9 cellular contexts compared by ENCODE assay signal in the genomic region with DNA sequence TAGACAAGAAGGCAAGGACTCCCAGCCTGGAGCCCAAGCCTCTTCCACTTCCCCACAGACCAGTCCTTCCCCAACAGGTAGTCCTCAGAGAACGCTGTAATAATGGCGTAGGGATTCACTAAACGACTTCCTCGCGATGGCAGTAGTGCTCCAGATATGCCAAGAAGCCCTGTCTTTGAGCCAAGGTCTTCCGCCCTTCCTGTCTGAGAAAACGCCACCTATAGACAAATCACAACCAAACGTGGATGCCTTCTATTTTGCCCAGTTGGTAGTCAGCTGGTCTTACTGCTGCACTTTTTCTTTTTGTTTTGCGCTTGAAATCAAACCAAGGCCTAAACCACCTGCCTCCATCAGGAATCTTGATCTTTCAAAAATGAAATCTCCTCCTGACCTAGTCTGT.
DNase-seq lines count a peak whose midpoint lies in the region; ATAC-seq, FAIRE-seq and TF ChIP-seq lines count a peak whose summit lies in the region.
"Had no signal": no experiment of that assay in that cellular context is flagged by ENCODE, and none has a peak within 500 bp of the region (broad histone marks: within the 10 kb centered on the region; RNA-seq: fewer than 3 reads in every experiment).

No MANE protein-coding gene starts in this region.

- CTCF ChIA-PET in CD4-positive, alpha-beta memory T cell (lab: Charles Lee; ENCODE audit: partially characterized antibody): no interaction called here

- no peak for FAIRE-seq in frontal cortex (lab: Jason Lieb, UNC)

- peaks cover 0 to 3% of the 10 kb centered on the region in 2 donors for H3K36me3 Mint-ChIP-seq in CD4-positive, alpha-beta memory T cell

- TF ChIP-seq CTCF in fibroblast of lung (conservative IDR thresholded peaks at IDR 0.05 in 1 of 2, IDR thresholded peaks at IDR 0.05 in 1 of 2; ENCODE audit: low read depth in 1 of 2, low read length in 2 of 2): no peak
- peak; percentile 13 to 48 (median 40) for TF ChIP-seq CTCF in uterus (IDR thresholded peaks at IDR 0.05)

- H3K4me2 ChIP-seq in fibroblast of lung (ENCODE audit: extremely low read depth, insufficient read depth, low read length): peak overlapping the region; percentile 75

- H3K4me1 ChIP-seq in CD4-positive, alpha-beta memory T cell (ENCODE audit: insufficient read depth, low read length): no peaks in the 10 kb centered on the region
- H3K4me1 ChIP-seq in fibroblast of lung (ENCODE audit: control insufficient read depth, extremely low read depth, insufficient read depth, low read length): no peaks in the 10 kb centered on the region
- H3K4me1 ChIP-seq in uterus: no peaks in the 10 kb centered on the region

- H2AFZ ChIP-seq in fibroblast of lung (ENCODE audit: low read length): peak overlapping the region; percentile 57

- intact Hi-C loops in CD4-positive, alpha-beta memory T cell (cut with micrococcal nuclease): no loop called here
- intact Hi-C loops in uterus (cut with DNase I; ENCODE audit: low total_unique reads): no loop called here

- DNase-seq in CD4-positive, alpha-beta memory T cell: peak in 4 of 5 donors; percentile 79 to 85 (median 84)
- DNase-seq in NOMO-1 treated with dmso at 0.1 percent for 144 hours (lab: John Stamatoyannopoulos, UW; ENCODE audit: unreplicated experiment) (peak; percentile 80), fibroblast of lung (ENCODE audit: low read depth in 2 of 2) (peak in 1 of 2 donors; percentile 79), uterus (peak; percentile 66 to 76), frontal cortex (ENCODE audit: low spot score in 2 of 2) (no peak)
- DNase-seq in stimulated activated CD4-positive, alpha-beta T cell treated with anti-CD3 and anti-CD28 coated beads, Interleukin-2, amount 100 ng/mL, for 24 hours: no peak

- no peaks in the 10 kb centered on the region for H3K9me3 ChIP-seq in CD4-positive, alpha-beta memory T cell (ENCODE audit: control insufficient read depth in 1 of 2, low read length in 2 of 2)
- H3K9me3 ChIP-seq in fibroblast of lung (ENCODE audit: control insufficient read depth, insufficient read depth, low read depth, low read length) (no peaks in the 10 kb centered on the region), uterus (no peaks in the 10 kb centered on the region)

- ATAC-seq in GM21576 (IDR thresholded peaks at IDR 0.05; ENCODE audit: unreplicated experiment) (peak; percentile 45), HG02588 (IDR thresholded peaks at IDR 0.05; ENCODE audit: unreplicated experiment) (no peak)

- no peak overlapping the region for H3K4me3 ChIP-seq in CD4-positive, alpha-beta memory T cell (ENCODE audit: low read length in 2 of 2)
- H3K4me3 ChIP-seq in fibroblast of lung (replicated peaks in 1 of 4; ENCODE audit: control extremely low read depth in 1 of 4, insufficient read depth in 1 of 4, low read depth in 3 of 4, low read length in 4 of 4) (peak overlapping the region in 2 of 4 experiments; percentile 51 to 52), uterus (peak overlapping the region; percentile 33 to 49)

- no peaks in the 10 kb centered on the region for H3K27me3 ChIP-seq in CD4-positive, alpha-beta memory T cell (ENCODE audit: insufficient read depth, low read length)
- H3K27me3 ChIP-seq in fibroblast of lung (ENCODE audit: control insufficient read depth, insufficient read depth, low read length): no peaks in the 10 kb centered on the region
- H3K27me3 ChIP-seq in uterus: no peaks in the 10 kb centered on the region

- peak overlapping the region in 6 of 8 donors; percentile 95 to 98 (median 96) for H3K4me3 Mint-ChIP-seq in CD4-positive, alpha-beta memory T cell
- H3K4me3 Mint-ChIP-seq: brain had no signal

- H3K9ac ChIP-seq in fibroblast of lung (ENCODE audit: insufficient read depth, low read length): no peak overlapping the region

- peak overlapping the region in 5 of 7 donors; percentile 88 to 93 (median 92) for H3K27ac Mint-ChIP-seq in CD4-positive, alpha-beta memory T cell
- H3K27ac Mint-ChIP-seq: brain had no signal

- H3K36me3 ChIP-seq in CD4-positive, alpha-beta memory T cell (ENCODE audit: insufficient read depth, low read length): no peaks in the 10 kb centered on the region
- H3K36me3 ChIP-seq in fibroblast of lung (ENCODE audit: control insufficient read depth, insufficient read depth, low read length) (no peaks in the 10 kb centered on the region), uterus (no peaks in the 10 kb centered on the region)

- POLR2A ChIA-PET in CD4-positive, alpha-beta memory T cell (lab: Charles Lee; ENCODE audit: partially characterized antibody): no interaction called here

- no peaks in the 10 kb centered on the region for H3K79me2 ChIP-seq in fibroblast of lung (ENCODE audit: control insufficient read depth, insufficient read depth, low read length)

- H3K27ac ChIP-seq in CD4-positive, alpha-beta memory T cell (ENCODE audit: low read depth, low read length): no peak overlapping the region
- H3K27ac ChIP-seq in fibroblast of lung (ENCODE audit: insufficient read depth, low read length) (peak overlapping the region; percentile 69), uterus (peak overlapping the region; percentile 62 to 79)

- no peaks in the 10 kb centered on the region for H4K20me1 ChIP-seq in fibroblast of lung (ENCODE audit: control insufficient read depth, extremely low read depth, insufficient read depth, low read length)

- no peaks in the 10 kb centered on the region for H3K27me3 Mint-ChIP-seq in CD4-positive, alpha-beta memory T cell
- H3K27me3 Mint-ChIP-seq: brain had no signal

- H3K9me3 Mint-ChIP-seq in CD4-positive, alpha-beta memory T cell: no peaks in the 10 kb centered on the region

- TF ChIP-seq POLR2A in uterus (IDR thresholded peaks at IDR 0.05): no peak

- H3K4me1 Mint-ChIP-seq in CD4-positive, alpha-beta memory T cell: peaks cover 0 to 10% (median 2%) of the 10 kb centered on the region in 4 donors
- H3K4me1 Mint-ChIP-seq: brain had no signal

Comparison
In these comparisons a context has a peak if more than half of its experiments do, and no peak if none do; other contexts are left out.
1. DNase-seq: peak in CD4-positive, alpha-beta memory T cell (4 of 5), NOMO-1 treated with dmso at 0.1 percent for 144 hours (single experiment) and uterus (2 of 2); none in frontal cortex (0 of 2) and stimulated activated CD4-positive, alpha-beta T cell treated with anti-CD3 and anti-CD28 coated beads, Interleukin-2, amount 100 ng/mL, for 24 hours (0 of 2).
2. H3K4me3 ChIP-seq: peak in uterus (2 of 2); none in CD4-positive, alpha-beta memory T cell (0 of 2).
3. CTCF ChIP-seq: peak in uterus (4 of 4); none in fibroblast of lung (0 of 2).